ENCODE assay signal across 8 cellular contexts in the genomic region with DNA sequence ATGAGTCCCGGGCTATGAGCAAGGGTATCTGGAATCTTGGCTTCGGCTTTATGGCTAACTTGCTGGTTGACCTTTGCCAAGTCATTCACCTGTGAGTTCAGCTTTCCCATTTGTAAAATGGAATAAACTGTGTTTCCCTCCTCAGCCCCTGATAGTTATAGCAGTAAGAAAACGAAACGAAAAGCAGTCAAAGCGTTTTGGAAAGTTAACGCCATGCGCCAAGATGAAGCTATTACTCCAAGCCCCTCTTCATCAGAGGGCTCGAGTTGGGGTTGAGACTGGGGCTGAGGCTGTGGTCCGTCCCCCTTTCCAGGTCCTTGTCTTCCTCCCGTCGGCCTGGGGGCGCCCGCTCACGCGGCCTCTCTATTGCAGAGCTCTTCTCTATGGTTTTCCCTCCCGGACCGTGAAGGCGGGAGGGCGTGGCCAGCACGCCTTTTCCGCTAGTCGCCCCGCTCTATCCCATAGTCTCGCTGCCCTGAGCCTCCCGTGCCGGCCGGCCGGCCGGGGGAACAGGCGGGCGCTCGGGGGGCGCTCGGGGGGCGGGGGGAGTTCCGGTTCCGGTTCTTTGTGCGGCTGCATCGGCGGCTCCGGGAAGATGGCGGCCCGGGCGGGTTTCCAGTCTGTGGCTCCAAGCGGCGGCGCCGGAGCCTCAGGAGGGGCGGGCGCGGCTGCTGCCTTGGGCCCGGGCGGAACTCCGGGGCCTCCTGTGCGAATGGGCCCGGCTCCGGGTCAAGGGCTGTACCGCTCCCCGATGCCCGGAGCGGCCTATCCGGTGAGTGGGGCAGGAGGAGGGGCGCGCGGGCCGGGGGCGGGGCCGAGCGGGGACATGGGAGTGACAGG. TPM values are rescaled to one million over a fixed set of nuclear protein-coding genes. Genes with fewer than 3 reads are reported as not detected.
DNase-seq lines count a peak whose midpoint lies in the region; TF ChIP-seq lines count a peak whose summit lies in the region.

TSS of gene SMARCD1 (plus strand) at position 568 of the 840 bp plus-strand sequence. CDS start at position 596, 28 bp downstream.

- H3K36me3 ChIP-seq in ES-I3 (ENCODE audit: insufficient read depth, low read length): peaks cover 12% of the 10 kb centered on the region
- H3K36me3 ChIP-seq in H7 (replicated peaks; ENCODE audit: control insufficient read depth, insufficient read depth, low read length): peaks cover 29% of the 10 kb centered on the region
- peaks cover 35% of the 10 kb centered on the region for H3K36me3 ChIP-seq in MG63
- peaks cover 29 to 43% of the 10 kb centered on the region in 2 donors for H3K36me3 ChIP-seq in neuronal stem cell (replicated peaks in 1 of 2; ENCODE audit: control insufficient read depth in 2 of 2, insufficient read depth in 2 of 2, low read length in 2 of 2)

- H2AK5ac ChIP-seq in neuronal stem cell (ENCODE audit: low read depth, low read length): no peak within 1 kb of the TSS

- no peak for TF ChIP-seq CTCF in subcutaneous adipose tissue (IDR thresholded peaks at IDR 0.05; ENCODE audit: low read depth)

- H2BK15ac ChIP-seq in neuronal stem cell (ENCODE audit: low read length): no peak within 1 kb of the TSS

- H3K4me3 ChIP-seq in H7 (ENCODE audit: insufficient read depth, low read depth, low read length) (peak within 1 kb of the TSS; percentile 66), MG63 (peak within 1 kb of the TSS; percentile 71), neuronal stem cell (ENCODE audit: low read length in 2 of 2) (peak within 1 kb of the TSS; percentile 60 to 86)

- H3K79me1 ChIP-seq in neuronal stem cell (ENCODE audit: low read depth, low read length): no peaks in the 10 kb centered on the region

- H2BK120ac ChIP-seq in neuronal stem cell (ENCODE audit: low read depth, low read length): no peak within 1 kb of the TSS

- H3K27ac ChIP-seq in neuronal stem cell (replicated peaks; ENCODE audit: low read length): peak within 1 kb of the TSS; percentile 79

- no peak within 1 kb of the TSS for H3K14ac ChIP-seq in neuronal stem cell (ENCODE audit: low read length)

- peak; percentile 99 for DNase-seq in H7
- peak; percentile 97 for DNase-seq in MG63
- peak; percentile 95 for DNase-seq in SIG-M5 treated with dmso at 0.1 percent for 504 hours (lab: John Stamatoyannopoulos, UW; ENCODE audit: unreplicated experiment)
- DNase-seq in activated gamma-delta T cell treated with anti-CD3 and anti-CD28 coated beads, Interleukin-2, amount 50 U/mL, for 16 hours (ENCODE audit: low read depth): peak; percentile 81
- DNase-seq in foreskin melanocyte: peak; percentile 88
- peak; percentile 95 for DNase-seq in neuronal stem cell (ENCODE audit: low spot score)

- no peak within 1 kb of the TSS for H4K8ac ChIP-seq in neuronal stem cell (ENCODE audit: low read depth, low read length)

- no CpG with 5 or more reads among the region's 69 CpGs for WGBS in neuronal stem cell (ENCODE audit: extremely low coverage in 2 of 2, insufficient read length in 2 of 2, insufficient replicate concordance in 1 of 2), 2 donors

- H3K4me1 ChIP-seq in ES-I3 (ENCODE audit: insufficient read depth, low read length) (no peaks in the 10 kb centered on the region), neuronal stem cell (ENCODE audit: control insufficient read depth in 2 of 2, insufficient read depth in 1 of 2, low read depth in 1 of 2, low read length in 2 of 2) (peaks cover 9 to 18% of the 10 kb centered on the region in 2 donors)

- peak within 1 kb of the TSS; percentile 78 for H2BK5ac ChIP-seq in neuronal stem cell (ENCODE audit: low read length)

- H3K18ac ChIP-seq in neuronal stem cell (ENCODE audit: low read length): peak within 1 kb of the TSS; percentile 95

- H3K23ac ChIP-seq in neuronal stem cell (ENCODE audit: low read depth, low read length, poor library complexity): no peak within 1 kb of the TSS

- H3K4ac ChIP-seq in neuronal stem cell (ENCODE audit: low read length): no peak within 1 kb of the TSS

- peak within 1 kb of the TSS; percentile 66; the same call in 1 of the 2 replicates for H3K9ac ChIP-seq in ES-I3 (ENCODE audit: low read depth, low read length)
- H3K9ac ChIP-seq in neuronal stem cell (ENCODE audit: low read depth, low read length, poor library complexity): peak within 1 kb of the TSS; percentile 67

- no peak within 1 kb of the TSS for H2BK12ac ChIP-seq in neuronal stem cell (ENCODE audit: low read length)

- H3K27me3 ChIP-seq in H7 (ENCODE audit: control insufficient read depth, insufficient read depth, low read length) (peaks cover 24% of the 10 kb centered on the region), MG63 (no peaks in the 10 kb centered on the region), neuronal stem cell (ENCODE audit: control insufficient read depth in 3 of 3, insufficient read depth in 3 of 3, low read depth in 1 of 3, low read length in 3 of 3) (no peaks in the 10 kb centered on the region)

- no peaks in the 10 kb centered on the region for H3K9me3 ChIP-seq in ES-I3 (ENCODE audit: control insufficient read depth, insufficient read depth, low read length)
- H3K9me3 ChIP-seq in MG63: no peaks in the 10 kb centered on the region
- H3K9me3 ChIP-seq in neuronal stem cell (replicated peaks in 1 of 2; ENCODE audit: control insufficient read depth in 2 of 2, insufficient read depth in 1 of 2, low read depth in 1 of 2, low read length in 2 of 2): no peaks in the 10 kb centered on the region

- peak within 1 kb of the TSS; percentile 60 for H3K4me2 ChIP-seq in neuronal stem cell (ENCODE audit: insufficient read depth, low read length, poor library complexity, severe bottlenecking)

- H4K91ac ChIP-seq in neuronal stem cell (ENCODE audit: low read depth, low read length, poor library complexity): no peak within 1 kb of the TSS

- H2AFZ ChIP-seq in neuronal stem cell (ENCODE audit: low read length): peak within 1 kb of the TSS; percentile 82

RNA-seq across cellular contexts. Expression of gene SMARCD1, which starts in this region (rescaled TPM):
- total RNA-seq in H7 (2014; rRNA removed; shearing (Covaris generic)): 182 and 196 TPM in 2 replicates
- 26.0 and 36.1 TPM in 2 replicates for total RNA-seq in MG63 (2014; rRNA removed; shearing (Covaris generic); ENCODE audit: low replicate concordance)
- 125 TPM for polyA plus RNA-seq in neuronal stem cell (2013, experiment 1 of 2)
- polyA plus RNA-seq in neuronal stem cell (2013, experiment 2 of 2): 122 TPM
- 10 to 100 TPM; 44.7 to 61.6 (median 46.5) TPM for total RNA-seq in subcutaneous adipose tissue

Comparison
In these comparisons a context has a peak if more than half of its experiments do, and no peak if none do; other contexts are left out.
1. Peak in every context shown above with its lines: DNase-seq, H3K4me3 ChIP-seq and H3K27ac ChIP-seq.